8 cellular contexts compared by ENCODE assay signal in genomic region chr4:38663021-38663800, GRCh38. TPM values are rescaled to one million over a fixed set of nuclear protein-coding genes. Genes with fewer than 3 reads are reported as not detected.
DNase-seq lines count a peak whose midpoint lies in the region; ATAC-seq and TF ChIP-seq lines count a peak whose summit lies in the region.

No MANE protein-coding gene starts in this region.

- H3K27ac Mint-ChIP-seq in brain, result peak overlapping the region; percentile 87 to 96 (median 93)
- H3K27ac Mint-ChIP-seq in stimulated activated naive CD8-positive, alpha-beta T cell treated with anti-CD3 and anti-CD28 coated beads, Interleukin-15, amount 100 ng/mL, for 72 hours, result peak overlapping the region; percentile 56 to 86

- peak overlapping the region; percentile 83 to 94 (median 85) for H3K4me3 Mint-ChIP-seq in brain
- H3K4me3 Mint-ChIP-seq in stimulated activated naive CD8-positive, alpha-beta T cell treated with anti-CD3 and anti-CD28 coated beads, Interleukin-15, amount 100 ng/mL, for 72 hours, result peak overlapping the region; percentile 73 to 79

- ATAC-seq in HG02763 (IDR thresholded peaks at IDR 0.05; ENCODE audit: unreplicated experiment) (peak; percentile 49), left lobe of liver (no peak)
- peak; percentile 49 for ATAC-seq in stimulated activated naive CD8-positive, alpha-beta T cell treated with anti-CD3 and anti-CD28 coated beads, Interleukin-15, amount 100 ng/mL, for 72 hours

- H3K9me3 Mint-ChIP-seq in brain, result peaks cover 0 to 7% (median 2%) of the 10 kb centered on the region in 5 experiments
- H3K9me3 Mint-ChIP-seq in stimulated activated naive CD8-positive, alpha-beta T cell treated with anti-CD3 and anti-CD28 coated beads, Interleukin-15, amount 100 ng/mL, for 72 hours, result peaks cover 9% of the 10 kb centered on the region in 2 donors

- H3K36me3 Mint-ChIP-seq in brain, result peaks cover 5% of the 10 kb centered on the region

- peaks cover 13% of the 10 kb centered on the region for H3K27me3 Mint-ChIP-seq in brain
- H3K27me3 Mint-ChIP-seq in stimulated activated naive CD8-positive, alpha-beta T cell treated with anti-CD3 and anti-CD28 coated beads, Interleukin-15, amount 100 ng/mL, for 72 hours, result no peaks in the 10 kb centered on the region

- peaks cover 44% of the 10 kb centered on the region for H3K4me1 Mint-ChIP-seq in brain
- H3K4me1 Mint-ChIP-seq in stimulated activated naive CD8-positive, alpha-beta T cell treated with anti-CD3 and anti-CD28 coated beads, Interleukin-15, amount 100 ng/mL, for 72 hours, result peaks cover 70% of the 10 kb centered on the region

- no peak for TF ChIP-seq CTCF in brain (conservative IDR thresholded peaks at IDR 0.05)

- DNase-seq in activated gamma-delta T cell (lab: John Stamatoyannopoulos, UW) (peak; percentile 23), activated gamma-delta T cell treated with Interleukin-2 at 50 U/mL for 16 hours (no peak), NOMO-1 treated with dmso at 0.1 percent for 144 hours (lab: John Stamatoyannopoulos, UW; ENCODE audit: unreplicated experiment) (peak; percentile 54), left lobe of liver (ENCODE audit: low spot score) (peak; percentile 94), mesenteric fat pad (ENCODE audit: low spot score) (no peak)
- peak; percentile 57 to 68 for DNase-seq in stimulated activated naive CD8-positive, alpha-beta T cell treated with anti-CD3 and anti-CD28 coated beads, Interleukin-15, amount 100 ng/mL, for 72 hours

RNA-seq across cellular contexts. Expression of gene KLF3, which starts 0.8 kb away (rescaled TPM):
- polyA plus RNA-seq in brain (ENCODE audit: insufficient read depth, low read depth, low replicate concordance), result 16.5 TPM
- 28.6 TPM for total RNA-seq in left lobe of liver
- total RNA-seq in mesenteric fat pad, result 41.9 TPM

Comparison
In these comparisons a context has a peak if more than half of its experiments do, and no peak if none do; other contexts are left out.
1. DNase-seq: peak in activated gamma-delta T cell (single experiment), NOMO-1 treated with dmso at 0.1 percent for 144 hours (single experiment), left lobe of liver (single experiment) and stimulated activated naive CD8-positive, alpha-beta T cell treated with anti-CD3 and anti-CD28 coated beads, Interleukin-15, amount 100 ng/mL, for 72 hours (2 of 2); none in activated gamma-delta T cell treated with Interleukin-2 at 50 U/mL for 16 hours (single experiment) and mesenteric fat pad (single experiment).